Comparison of ENCODE assay signal across 8 cellular contexts in the genomic region with DNA sequence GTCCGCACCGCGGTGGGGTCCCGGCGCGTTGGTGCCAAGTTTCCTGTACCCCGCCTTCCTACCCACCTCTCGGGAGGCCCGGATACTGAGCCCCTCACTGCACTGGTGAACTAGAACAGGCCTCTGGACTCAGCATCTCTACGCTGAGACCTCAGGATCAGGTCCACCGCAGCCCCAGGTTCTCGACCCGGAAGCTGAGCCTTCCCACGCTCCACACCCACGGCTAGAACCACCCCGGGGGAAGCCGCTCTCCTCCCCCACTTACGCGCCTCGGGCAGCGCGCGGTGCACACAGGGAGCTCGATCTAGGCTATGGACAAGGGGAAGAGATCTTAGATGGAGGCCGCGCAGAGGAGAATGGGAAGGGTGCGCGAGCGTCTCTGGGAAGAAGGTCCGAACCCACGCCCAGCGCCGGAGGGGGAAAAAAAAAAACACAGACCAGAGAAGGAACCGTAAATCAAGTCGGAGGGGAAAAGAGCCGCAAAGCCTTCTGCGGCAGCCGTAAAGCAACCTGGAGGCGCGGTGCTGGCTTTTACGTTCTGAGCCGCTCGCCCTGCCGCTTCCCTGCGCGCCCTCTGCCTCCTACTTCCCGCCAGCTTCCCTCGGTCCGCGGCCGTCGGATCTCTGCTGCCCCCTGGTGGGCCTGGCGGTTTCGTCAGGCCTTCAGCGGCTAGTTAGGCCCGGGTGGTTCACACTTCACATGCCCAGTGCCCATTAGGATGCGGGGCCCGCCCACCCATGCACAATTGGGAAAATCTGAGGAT. TPM values are rescaled to one million over a fixed set of nuclear protein-coding genes. Genes with fewer than 3 reads are reported as not detected.
DNase-seq lines count a peak whose midpoint lies in the region; ATAC-seq and TF ChIP-seq lines count a peak whose summit lies in the region.

A gene (minus strand): TSS at position 358 of the 763 bp plus-strand sequence. CDS start 16,636 bp downstream, outside the sequence.

- peak within 1 kb of the TSS; percentile 95 to 98 (median 95) for H3K4me3 Mint-ChIP-seq in nephron
- peak within 1 kb of the TSS; percentile 89 to 93 for H3K4me3 Mint-ChIP-seq in stimulated activated naive CD8-positive, alpha-beta T cell treated with anti-CD3 and anti-CD28 coated beads, Interleukin-15, amount 100 ng/mL, for 72 hours

- TF ChIP-seq CTCF in fibroblast of pulmonary artery (IDR thresholded peaks at IDR 0.05; ENCODE audit: low read length, missing control alignments) (peak; percentile 83), nephron (IDR thresholded peaks at IDR 0.05; ENCODE audit: unreplicated experiment in 3 of 3) (peak; percentile 98 to 99 (median 98))

- ATAC-seq in stimulated activated naive CD8-positive, alpha-beta T cell treated with anti-CD3 and anti-CD28 coated beads, Interleukin-15, amount 100 ng/mL, for 72 hours = peak; percentile 89

- peak within 1 kb of the TSS; percentile 93 to 98 (median 96) for H3K27ac Mint-ChIP-seq in nephron
- H3K27ac Mint-ChIP-seq in stimulated activated naive CD8-positive, alpha-beta T cell treated with anti-CD3 and anti-CD28 coated beads, Interleukin-15, amount 100 ng/mL, for 72 hours = peak within 1 kb of the TSS; percentile 94 to 95

- DNase-seq in ELF-1 (ENCODE audit: low read depth, low spot score) (peak; percentile 100), H4 (ENCODE audit: low spot score) (peak; percentile 99), LoVo (ENCODE audit: low spot score) (peak; percentile 100), fibroblast of pulmonary artery (ENCODE audit: low read depth) (peak; percentile 99)
- DNase-seq in activated effector memory CD4-positive, alpha-beta T cell treated with Interleukin-2 at 50 U/mL for 16 hours = peak; percentile 95
- DNase-seq in stimulated activated naive CD8-positive, alpha-beta T cell treated with anti-CD3 and anti-CD28 coated beads, Interleukin-15, amount 100 ng/mL, for 72 hours = peak; percentile 98

- peaks cover 4% of the 10 kb centered on the region for H3K36me3 Mint-ChIP-seq in nephron (ENCODE audit: low read depth)

- peak within 1 kb of the TSS; percentile 92 for H3K4me3 ChIP-seq in fibroblast of pulmonary artery (replicated peaks; ENCODE audit: low read depth, low read length)

- peak; percentile 96 for TF ChIP-seq POLR2A in Raji (IDR thresholded peaks at IDR 0.05; ENCODE audit: insufficient read depth, low read depth, low read length)

- no peaks in the 10 kb centered on the region for H3K9me3 Mint-ChIP-seq in nephron
- H3K9me3 Mint-ChIP-seq in stimulated activated naive CD8-positive, alpha-beta T cell treated with anti-CD3 and anti-CD28 coated beads, Interleukin-15, amount 100 ng/mL, for 72 hours = no peaks in the 10 kb centered on the region

- H3K4me1 Mint-ChIP-seq in nephron = peaks cover 25% of the 10 kb centered on the region
- H3K4me1 Mint-ChIP-seq in stimulated activated naive CD8-positive, alpha-beta T cell treated with anti-CD3 and anti-CD28 coated beads, Interleukin-15, amount 100 ng/mL, for 72 hours = peaks cover 31% of the 10 kb centered on the region

- H3K27me3 Mint-ChIP-seq in nephron (ENCODE audit: low read depth) = no peaks in the 10 kb centered on the region
- H3K27me3 Mint-ChIP-seq in stimulated activated naive CD8-positive, alpha-beta T cell treated with anti-CD3 and anti-CD28 coated beads, Interleukin-15, amount 100 ng/mL, for 72 hours = no peaks in the 10 kb centered on the region

RNA-seq across cellular contexts. Expression of the gene that starts here (rescaled TPM):
- 5.9 and 11.2 TPM in 2 replicates for total RNA-seq in H4 (2014; rRNA removed; shearing (Covaris generic))

Comparison
In these comparisons a context has a peak if more than half of its experiments do, and no peak if none do; other contexts are left out.
1. Peak in every context shown above with its lines: DNase-seq, ATAC-seq and H3K4me3 ChIP-seq.